In the genomic region with DNA sequence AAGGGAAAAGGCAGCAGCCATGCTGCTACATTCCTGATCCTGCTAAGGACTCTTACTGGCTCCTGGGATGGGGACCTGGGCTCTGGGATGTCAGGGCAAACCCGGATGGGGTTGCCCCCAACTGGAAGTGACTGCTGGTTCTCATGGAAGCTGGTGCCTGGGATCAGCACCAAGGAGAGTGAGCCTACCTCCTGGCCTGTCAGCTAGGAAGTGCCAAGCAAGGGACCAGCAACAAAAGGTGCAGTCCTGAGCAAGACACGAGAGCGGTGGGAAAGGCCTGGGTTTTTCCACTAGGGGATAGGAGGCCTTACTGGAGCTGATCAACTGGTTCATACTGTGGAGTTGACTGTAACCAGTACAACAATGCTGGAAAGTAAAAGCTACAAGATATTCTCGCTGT, we compare ENCODE assay signal across 31 cellular contexts. TPM values are rescaled to one million over a fixed set of nuclear protein-coding genes. Genes with fewer than 3 reads are reported as not detected.
DNase-seq lines count a peak whose midpoint lies in the region; ATAC-seq and TF ChIP-seq lines count a peak whose summit lies in the region.
"Had no signal": no experiment of that assay in that cellular context is flagged by ENCODE, and none has a peak within 500 bp of the region (broad histone marks: within the 10 kb centered on the region; RNA-seq: fewer than 3 reads in every experiment).

No MANE protein-coding gene starts in this region.

- H3K4me1 ChIP-seq in HEK293 (ENCODE audit: control insufficient read depth, insufficient read depth, low read length) = no peaks in the 10 kb centered on the region; the same call in 1 of the 2 replicates
- H3K4me1 ChIP-seq in foreskin keratinocyte = no peaks in the 10 kb centered on the region
- H3K4me1 ChIP-seq in sigmoid colon = peaks cover 0 to 21% (median 18%) of the 10 kb centered on the region in 4 donors
- peaks cover 8% of the 10 kb centered on the region for H3K4me1 ChIP-seq in osteoblast (ENCODE audit: insufficient read depth, low read length)
- H3K4me1 ChIP-seq: prostate gland had no signal

- H3K9me3 ChIP-seq in HEK293 (ENCODE audit: control insufficient read depth, insufficient read depth, low read depth, low read length) = no peaks in the 10 kb centered on the region
- no peaks in the 10 kb centered on the region for H3K9me3 ChIP-seq in sigmoid colon
- no peaks in the 10 kb centered on the region for H3K9me3 ChIP-seq in osteoblast (ENCODE audit: low read depth, low read length)
- H3K9me3 ChIP-seq: body of pancreas, lower lobe of right lung, mucosa of descending colon, prostate gland, suprapubic skin, vagina had no signal

- DNase-seq in ELF-1 (ENCODE audit: low read depth, low spot score) = peak; percentile 52
- DNase-seq in foreskin keratinocyte = no peak
- DNase-seq in sigmoid colon = no peak
- no peak for DNase-seq in retina
- DNase-seq in osteoblast (ENCODE audit: insufficient read length, low spot score, missing footprints) = no peak
- DNase-seq in activated effector memory CD4-positive, alpha-beta T cell treated with anti-CD3 and anti-CD28 coated beads, Interleukin-2, amount 50 U/mL, for 16 hours = no peak
- DNase-seq: activated CD4-positive, CD25-positive, alpha-beta regulatory T cell treated with anti-CD3 and anti-CD28 coated beads, Interleukin-2, amount 50 U/mL, for 72 hours; activated CD8-positive, alpha-beta T cell treated with anti-CD3 and anti-CD28 coated beads, Interleukin-2, amount 10 ng/mL, durations not matched to agents 7 days and 5 days; activated gamma-delta T cell treated with Interleukin-2 at 50 U/mL for 16 hours; activated T-cell treated with anti-CD3 and anti-CD28 coated beads, Interleukin-2, amount 50 U/mL, for 1 hour; body of pancreas; CD4-positive, alpha-beta T cell; HFFc6; lower lobe of right lung; mucosa of descending colon; NCI-H1105 treated with DMSO at 0.1 percent for 48 hours; NCI-H2029 treated with DMSO at 0.1 percent for 48 hours; NCI-H226; NCI-H748 treated with DMSO at 0.1 percent for 48 hours; nephron progenitor cell; SHP77 treated with DMSO at 0.1 percent for 48 hours; stimulated activated CD4-positive, alpha-beta T cell treated with anti-CD3 and anti-CD28 coated beads, Interleukin-2, amount 100 ng/mL, for 48 hours had no signal

- no peak overlapping the region for H3K4me2 ChIP-seq in osteoblast (ENCODE audit: insufficient read depth, low read length)
- H3K4me2 ChIP-seq: hepatocyte had no signal

- no peak for TF ChIP-seq POLR2A in sigmoid colon (IDR thresholded peaks at IDR 0.05)

- TF ChIP-seq EP300 in sigmoid colon (IDR thresholded peaks at IDR 0.05) = no peak

- TF ChIP-seq CTCF in HEK293 (tag by site-specific recombination; IDR thresholded peaks at IDR 0.05) (no peak), foreskin keratinocyte (conservative IDR thresholded peaks at IDR 0.05) (no peak), sigmoid colon (IDR thresholded peaks at IDR 0.05) (no peak), osteoblast (IDR thresholded peaks at IDR 0.05; ENCODE audit: extremely low read depth, low read depth, low read length) (no peak)

- H2AFZ ChIP-seq in osteoblast (ENCODE audit: low read length) = no peak overlapping the region
- H2AFZ ChIP-seq: hepatocyte had no signal

- no peak overlapping the region for H3K27ac ChIP-seq in HEK293 (ENCODE audit: extremely low read depth, low read depth, low read length)
- H3K27ac ChIP-seq in foreskin keratinocyte = no peak overlapping the region
- H3K27ac ChIP-seq in sigmoid colon = peak overlapping the region; percentile 15 to 96 (median 89)
- no peak overlapping the region for H3K27ac ChIP-seq in osteoblast (ENCODE audit: low read depth, low read length)
- H3K27ac ChIP-seq: body of pancreas, epithelial cell of prostate, hepatocyte, lower lobe of right lung, suprapubic skin had no signal

- CTCF ChIA-PET in HEK293 (lab: Yijun Ruan, JAX) = interaction anchor here (0.6 to 2.4 kb wide), 17 partner anchors 12 to 721 kb away, joined by 3 to 8 read pairs (median 3); no protein-coding TSS in a partner anchor

- WGBS in sigmoid colon, 2 donors = 78 to 86% methylated on average over 4 of the region's 4 CpGs

- peak; percentile 12 for ATAC-seq in foreskin keratinocyte
- ATAC-seq: activated CD8-positive, alpha-beta T cell treated with anti-CD3 and anti-CD28 coated beads, Interleukin-2, amount 10 ng/mL, durations not matched to agents 7 days and 5 days; body of pancreas; lower lobe of right lung; mucosa of descending colon; stimulated activated memory B cell treated with anti-CD40 and anti-IgM and Interleukin-4, amounts not matched to agents 10 μg/mL and 1 μg/mL and 100 μg/mL, for 72 hours had no signal

- peaks cover 21% of the 10 kb centered on the region for H3K27me3 ChIP-seq in foreskin keratinocyte
- H3K27me3 ChIP-seq in sigmoid colon = no peaks in the 10 kb centered on the region
- H3K27me3 ChIP-seq in osteoblast (ENCODE audit: insufficient read depth, low read length) = peaks cover 6% of the 10 kb centered on the region
- H3K27me3 ChIP-seq: body of pancreas, suprapubic skin, vagina had no signal

- H3K79me2 ChIP-seq in osteoblast (ENCODE audit: insufficient read depth, low read length) = no peaks in the 10 kb centered on the region
- H3K79me2 ChIP-seq: hepatocyte had no signal

- H4K20me1 ChIP-seq in osteoblast (ENCODE audit: insufficient read depth, low read length) = no peaks in the 10 kb centered on the region

- H3K4me3 ChIP-seq in HEK293 (ENCODE audit: low read depth, low read length) (no peak overlapping the region), sigmoid colon (no peak overlapping the region), osteoblast (ENCODE audit: insufficient read depth, low read length) (no peak overlapping the region)
- H3K4me3 ChIP-seq: body of pancreas, hepatocyte, lower lobe of right lung, mucosa of descending colon, prostate gland, suprapubic skin, vagina had no signal

- H3K36me3 ChIP-seq in HEK293 (ENCODE audit: control insufficient read depth in 2 of 2, insufficient read depth in 1 of 2, low read length in 2 of 2) (no peaks in the 10 kb centered on the region), sigmoid colon (no peaks in the 10 kb centered on the region), osteoblast (ENCODE audit: insufficient read depth, low read length) (no peaks in the 10 kb centered on the region)
- H3K36me3 ChIP-seq: lower lobe of right lung, prostate gland, suprapubic skin, vagina had no signal

- intact Hi-C loops in sigmoid colon (cut with DNase I) = loop anchor here (5.0 kb wide), 2 partner anchors 40 to 280 kb away; no protein-coding TSS in a partner anchor

- POLR2A ChIA-PET in HEK293 (lab: Yijun Ruan, JAX) = interaction anchor here (0.8 to 0.9 kb wide), 2 partner anchors 19 to 42 kb away, joined by 3 to 4 read pairs; no protein-coding TSS in a partner anchor

TF ChIP-seq in HEK293, 187 proteins besides CTCF, POLR2A, EP300 and RAD21:
- 0 out of 2 replicates have a peak, but pooled peaks have one; percentile 46 for TF ChIP-seq ZBTB48 (tag by site-specific recombination; IDR thresholded peaks at IDR 0.05)
- TF ChIP-seq, protein P1, sequence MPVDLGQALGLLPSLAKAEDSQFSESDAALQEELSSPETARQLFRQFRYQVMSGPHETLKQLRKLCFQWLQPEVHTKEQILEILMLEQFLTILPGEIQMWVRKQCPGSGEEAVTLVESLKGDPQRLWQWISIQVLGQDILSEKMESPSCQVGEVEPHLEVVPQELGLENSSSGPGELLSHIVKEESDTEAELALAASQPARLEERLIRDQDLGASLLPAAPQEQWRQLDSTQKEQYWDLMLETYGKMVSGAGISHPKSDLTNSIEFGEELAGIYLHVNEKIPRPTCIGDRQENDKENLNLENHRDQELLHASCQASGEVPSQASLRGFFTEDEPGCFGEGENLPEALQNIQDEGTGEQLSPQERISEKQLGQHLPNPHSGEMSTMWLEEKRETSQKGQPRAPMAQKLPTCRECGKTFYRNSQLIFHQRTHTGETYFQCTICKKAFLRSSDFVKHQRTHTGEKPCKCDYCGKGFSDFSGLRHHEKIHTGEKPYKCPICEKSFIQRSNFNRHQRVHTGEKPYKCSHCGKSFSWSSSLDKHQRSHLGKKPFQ (tag by site-specific recombination; IDR thresholded peaks at IDR 0.05) = no peak
- TF ChIP-seq, protein P2, sequence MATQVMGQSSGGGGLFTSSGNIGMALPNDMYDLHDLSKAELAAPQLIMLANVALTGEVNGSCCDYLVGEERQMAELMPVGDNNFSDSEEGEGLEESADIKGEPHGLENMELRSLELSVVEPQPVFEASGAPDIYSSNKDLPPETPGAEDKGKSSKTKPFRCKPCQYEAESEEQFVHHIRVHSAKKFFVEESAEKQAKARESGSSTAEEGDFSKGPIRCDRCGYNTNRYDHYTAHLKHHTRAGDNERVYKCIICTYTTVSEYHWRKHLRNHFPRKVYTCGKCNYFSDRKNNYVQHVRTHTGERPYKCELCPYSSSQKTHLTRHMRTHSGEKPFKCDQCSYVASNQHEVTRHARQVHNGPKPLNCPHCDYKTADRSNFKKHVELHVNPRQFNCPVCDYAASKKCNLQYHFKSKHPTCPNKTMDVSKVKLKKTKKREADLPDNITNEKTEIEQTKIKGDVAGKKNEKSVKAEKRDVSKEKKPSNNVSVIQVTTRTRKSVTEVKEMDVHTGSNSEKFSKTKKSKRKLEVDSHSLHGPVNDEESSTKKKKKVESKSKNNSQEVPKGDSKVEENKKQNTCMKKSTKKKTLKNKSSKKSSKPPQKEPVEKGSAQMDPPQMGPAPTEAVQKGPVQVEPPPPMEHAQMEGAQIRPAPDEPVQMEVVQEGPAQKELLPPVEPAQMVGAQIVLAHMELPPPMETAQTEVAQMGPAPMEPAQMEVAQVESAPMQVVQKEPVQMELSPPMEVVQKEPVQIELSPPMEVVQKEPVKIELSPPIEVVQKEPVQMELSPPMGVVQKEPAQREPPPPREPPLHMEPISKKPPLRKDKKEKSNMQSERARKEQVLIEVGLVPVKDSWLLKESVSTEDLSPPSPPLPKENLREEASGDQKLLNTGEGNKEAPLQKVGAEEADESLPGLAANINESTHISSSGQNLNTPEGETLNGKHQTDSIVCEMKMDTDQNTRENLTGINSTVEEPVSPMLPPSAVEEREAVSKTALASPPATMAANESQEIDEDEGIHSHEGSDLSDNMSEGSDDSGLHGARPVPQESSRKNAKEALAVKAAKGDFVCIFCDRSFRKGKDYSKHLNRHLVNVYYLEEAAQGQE (tag by site-specific recombination; IDR thresholded peaks at IDR 0.05) = peak; percentile 83

RNA-seq across cellular contexts. Expression of a gene that starts 47.9 kb away (rescaled TPM):
- total RNA-seq in foreskin keratinocyte (0.21 and 0.61 TPM in 2 replicates), sigmoid colon (1,000 to 10,000 TPM in 3 of 4 donors, 100 to 1,000 TPM in 1; 731 to 1,357 (median 1,117) TPM), osteoblast (4.0 and 4.4 TPM in 2 replicates)
- polyA plus RNA-seq in foreskin keratinocyte (0.12 and 0.28 TPM in 2 replicates), sigmoid colon (10 to 100 TPM in 1 of 3 donors, 1 to 10 TPM in 1, under 1 TPM in 1; 0.69 to 31.9 (median 9.0) TPM)

RNA-seq across cellular contexts. Expression of a gene that starts 49.4 kb away (rescaled TPM):
- not detected in 2 replicates for total RNA-seq in foreskin keratinocyte
- polyA plus RNA-seq in foreskin keratinocyte = not detected in 2 replicates
- under 1 TPM in 2 of 4 donors, not detected in 2; 0.36 to 0.54 TPM for total RNA-seq in sigmoid colon
- not detected for polyA plus RNA-seq in sigmoid colon
- total RNA-seq in osteoblast = not detected in 2 replicates
- total RNA-seq: activated CD8-positive, alpha-beta T cell treated with anti-CD3 and anti-CD28 coated beads, Interleukin-2, amount 10 ng/mL, durations not matched to agents 7 days and 5 days; body of pancreas; CD4-positive, alpha-beta T cell; chondrocyte; hepatocyte; HFFc6; lower lobe of right lung; MCF 10A; mucosa of descending colon; suprapubic skin; vagina had no signal
- polyA plus RNA-seq: hepatocyte had no signal

Comparison
In these comparisons a context has a peak if more than half of its experiments do, and no peak if none do; other contexts are left out.
1. H3K27ac ChIP-seq: peak in sigmoid colon (4 of 4); none in HEK293 (single experiment), foreskin keratinocyte (single experiment) and osteoblast (single experiment).
2. RNA of a gene that starts 47.9 kb away (total RNA-seq): 731 to 1,357 TPM in sigmoid colon; 4.0 to 4.4 TPM in osteoblast and 0.21 to 0.61 TPM in foreskin keratinocyte; every median in the first group is over 100 times any median in the second.